In the genomic region with DNA sequence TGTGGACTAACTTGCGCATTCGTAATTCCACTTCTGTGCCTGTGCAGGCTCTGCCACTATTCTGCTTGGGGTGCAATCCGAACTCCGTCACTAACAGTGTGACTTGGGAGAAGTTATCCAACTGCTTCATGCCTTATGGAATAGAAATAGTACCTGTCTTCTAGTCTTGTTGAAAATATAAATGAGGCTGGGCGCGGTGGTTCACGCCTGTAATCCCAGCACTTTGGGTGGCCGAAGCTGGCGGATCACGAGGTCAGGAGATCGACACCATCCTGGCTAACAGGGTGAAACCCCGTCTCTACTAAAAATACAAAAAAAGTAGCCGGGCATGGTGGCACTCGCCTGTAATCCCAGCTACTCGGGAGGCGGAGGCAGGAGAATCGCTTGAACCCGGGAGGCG, we compare ENCODE assay signal across 16 cellular contexts. TPM values are rescaled to one million over a fixed set of nuclear protein-coding genes. Genes with fewer than 3 reads are reported as not detected.
"Had no signal": no experiment of that assay in that cellular context is flagged by ENCODE, and none has a peak within 500 bp of the region (broad histone marks: within the 10 kb centered on the region; RNA-seq: fewer than 3 reads in every experiment).

No MANE protein-coding gene starts in this region.

RNA-seq across cellular contexts. Expression of gene GABRA5, which starts 28.5 kb away (rescaled TPM):
- total RNA-seq: activated naive CD4-positive, alpha-beta T cell treated with anti-CD3 and anti-CD28 coated beads for 36 hours; activated naive CD4-positive, alpha-beta T cell treated with anti-CD3 and anti-CD28 coated beads, Interleukin-2, amount 50 U/mL, for 72 hours; activated naive CD8-positive, alpha-beta T cell treated with anti-CD3 and anti-CD28 coated beads for 36 hours; activated naive CD8-positive, alpha-beta T cell treated with anti-CD3 and anti-CD28 coated beads, Interleukin-2, amount 10 ng/mL, durations not matched to agents 7 days and 5 days; activated T-cell treated with anti-CD3 and anti-CD28 coated beads, Interleukin-2, amount 50 U/mL, for 4 hours; activated T-cell treated with anti-CD3 and anti-CD28 coated beads, Interleukin-2, amount 50 U/mL, for 72 hours; activated T-helper 1 cell treated with anti-CD3 and anti-CD28 coated beads, Interleukin-12 subunit alpha, Interleukin-12 subunit beta, Interleukin-2, Interleukin-4 antibody, amounts not matched to agents 30 ng/mL and 10 ng/mL and 1 ng/mL, durations not matched to agents 14 hours and 24 hours and 36 hours; activated T-helper 17 cell treated with anti-CD3 and anti-CD28 coated beads, Interleukin-2, amount 50 U/mL, for 72 hours; activated T-helper 2 cell treated with anti-CD3 and anti-CD28 coated beads, Interferon-gamma antibody, Interleukin-2, Interleukin-4, amounts not matched to agents 10 μg/mL and 5 μg/mL and 100 μg/mL, durations not matched to agents 14 hours and 24 hours and 36 hours; adrenal gland; aorta; ascending aorta; breast epithelium; bronchial epithelial cell; cardiac muscle cell; cardiac septum had no signal
